ENCODE assay signal across 9 cellular contexts in genomic region chr4:56261027-56261426, GRCh38.
DNase-seq lines count a peak whose midpoint lies in the region; ATAC-seq and TF ChIP-seq lines count a peak whose summit lies in the region.
"Had no signal": no experiment of that assay in that cellular context is flagged by ENCODE, and none has a peak within 500 bp of the region (broad histone marks: within the 10 kb centered on the region; RNA-seq: fewer than 3 reads in every experiment).

No MANE protein-coding gene starts in this region.

- H3K27me3 ChIP-seq in BLaER1 treated with 17β-estradiol and CSF1 and Interleukin-3, amounts not matched to agents 10 nM and 100 nM, result no peaks in the 10 kb centered on the region

- TF ChIP-seq CTCF in endothelial cell (IDR thresholded peaks at IDR 0.05; ENCODE audit: unreplicated experiment), result no peak

- peak overlapping the region in 4 of 11 experiments; percentile 20 to 25 (median 22); a peak in 1 of 22 replicates for H3K27ac ChIP-seq in BLaER1 treated with 17β-estradiol and CSF1 and Interleukin-3, amounts not matched to agents 10 nM and 100 nM

- peaks cover 12 to 42% (median 21%) of the 10 kb centered on the region in 10 experiments for H3K4me1 ChIP-seq in BLaER1 treated with 17β-estradiol and CSF1 and Interleukin-3, amounts not matched to agents 10 nM and 100 nM

- H4K20me1 ChIP-seq in BLaER1 treated with 17β-estradiol and CSF1 and Interleukin-3, amounts not matched to agents 10 nM and 100 nM, result no peaks in the 10 kb centered on the region

- no peak overlapping the region for H3K9ac ChIP-seq in BLaER1 treated with 17β-estradiol and CSF1 and Interleukin-3, amounts not matched to agents 10 nM and 100 nM

- peaks cover 7% of the 10 kb centered on the region for H3K9me3 Mint-ChIP-seq in activated CD8-positive, alpha-beta memory T cell treated with anti-CD3 and anti-CD28 coated beads, Interleukin-2, amount 10 ng/mL, durations not matched to agents 7 days and 5 days (ENCODE audit: low read depth)
- peaks cover 9% of the 10 kb centered on the region for H3K9me3 Mint-ChIP-seq in endothelial cell (ENCODE audit: unreplicated experiment)

- H3K36me3 Mint-ChIP-seq in activated CD8-positive, alpha-beta memory T cell treated with anti-CD3 and anti-CD28 coated beads, Interleukin-2, amount 10 ng/mL, durations not matched to agents 7 days and 5 days, result peaks cover 11% of the 10 kb centered on the region
- peaks cover 11% of the 10 kb centered on the region for H3K36me3 Mint-ChIP-seq in endothelial cell (ENCODE audit: low read depth, unreplicated experiment)

- H3K4me3 ChIP-seq in BLaER1 treated with 17β-estradiol and CSF1 and Interleukin-3, amounts not matched to agents 10 nM and 100 nM, result no peak overlapping the region

- no peak overlapping the region for H3K27ac Mint-ChIP-seq in activated CD8-positive, alpha-beta memory T cell treated with anti-CD3 and anti-CD28 coated beads, Interleukin-2, amount 10 ng/mL, durations not matched to agents 7 days and 5 days
- no peak overlapping the region for H3K27ac Mint-ChIP-seq in endothelial cell (ENCODE audit: unreplicated experiment)

- peaks cover 0 to 28% (median 15%) of the 10 kb centered on the region in 11 experiments; a peak in 13 of 22 replicates for H3K36me3 ChIP-seq in BLaER1 treated with 17β-estradiol and CSF1 and Interleukin-3, amounts not matched to agents 10 nM and 100 nM

- H3K27me3 Mint-ChIP-seq in activated CD8-positive, alpha-beta memory T cell treated with anti-CD3 and anti-CD28 coated beads, Interleukin-2, amount 10 ng/mL, durations not matched to agents 7 days and 5 days, result peaks cover 37% of the 10 kb centered on the region
- no peaks in the 10 kb centered on the region for H3K27me3 Mint-ChIP-seq in endothelial cell (ENCODE audit: unreplicated experiment)

- no peak overlapping the region for H3K4me3 Mint-ChIP-seq in activated CD8-positive, alpha-beta memory T cell treated with anti-CD3 and anti-CD28 coated beads, Interleukin-2, amount 10 ng/mL, durations not matched to agents 7 days and 5 days
- no peak overlapping the region for H3K4me3 Mint-ChIP-seq in endothelial cell (ENCODE audit: unreplicated experiment)

- CTCF ChIA-PET in activated CD8-positive, alpha-beta memory T cell treated with anti-CD3 and anti-CD28 coated beads, Interleukin-2, amount 10 ng/mL, durations not matched to agents 7 days and 5 days (lab: Charles Lee), result no interaction called here

- H3K4me2 ChIP-seq in BLaER1 treated with 17β-estradiol and CSF1 and Interleukin-3, amounts not matched to agents 10 nM and 100 nM, result peak overlapping the region; percentile 51 to 80 (median 60)

- H3K9me3 ChIP-seq in BLaER1 treated with 17β-estradiol and CSF1 and Interleukin-3, amounts not matched to agents 10 nM and 100 nM (replicated peaks in 1 of 11), result peaks cover 23 to 37% (median 31%) of the 10 kb centered on the region in 11 experiments

- ATAC-seq in HG02798 (IDR thresholded peaks at IDR 0.05; ENCODE audit: poor library complexity, unreplicated experiment) (peak; percentile 65), HG03045 (IDR thresholded peaks at IDR 0.05; ENCODE audit: unreplicated experiment) (no peak)
- ATAC-seq in activated CD8-positive, alpha-beta memory T cell treated with anti-CD3 and anti-CD28 coated beads, Interleukin-2, amount 10 ng/mL, durations not matched to agents 7 days and 5 days, result peak; percentile 85

- H3K4me1 Mint-ChIP-seq in activated CD8-positive, alpha-beta memory T cell treated with anti-CD3 and anti-CD28 coated beads, Interleukin-2, amount 10 ng/mL, durations not matched to agents 7 days and 5 days, result peaks cover 18% of the 10 kb centered on the region
- H3K4me1 Mint-ChIP-seq in endothelial cell (ENCODE audit: unreplicated experiment), result no peaks in the 10 kb centered on the region

- DNase-seq in activated CD8-positive, alpha-beta memory T cell treated with anti-CD3 and anti-CD28 coated beads, Interleukin-2, amount 10 ng/mL, durations not matched to agents 7 days and 5 days, result peak; percentile 77
- DNase-seq in putamen (ENCODE audit: low spot score) (peak; percentile 42), endothelial cell (ENCODE audit: low spot score) (no peak), hippocampal formation (lab: John Stamatoyannopoulos, UW) (no peak)
- DNase-seq in central memory CD4-positive, alpha-beta T cell, result no peak
- DNase-seq: NK-92 treated with Interleukin-12 subunit alpha and Interleukin-12 subunit beta, amount 100 ng/mL, for 24 hours had no signal

Comparison
In these comparisons a context has a peak if more than half of its experiments do, and no peak if none do; other contexts are left out.
1. DNase-seq: peak in activated CD8-positive, alpha-beta memory T cell treated with anti-CD3 and anti-CD28 coated beads, Interleukin-2, amount 10 ng/mL, durations not matched to agents 7 days and 5 days (single experiment) and putamen (single experiment); none in endothelial cell (single experiment), central memory CD4-positive, alpha-beta T cell (single experiment) and hippocampal formation (0 of 2).